Comparison of ENCODE assay signal across 8 cellular contexts in genomic region chr5:72955143-72955767, GRCh38. TPM values are rescaled to one million over a fixed set of nuclear protein-coding genes. Genes with fewer than 3 reads are reported as not detected.
DNase-seq lines count a peak whose midpoint lies in the region; ATAC-seq and TF ChIP-seq lines count a peak whose summit lies in the region.

No MANE protein-coding gene starts in this region.

- H3K27me3 Mint-ChIP-seq in CD8-positive, alpha-beta memory T cell: peaks cover 29 to 62% of the 10 kb centered on the region in 2 donors

- TF ChIP-seq CTCF in HL-60 (IDR thresholded peaks at IDR 0.05; ENCODE audit: insufficient read depth, low read length): no peak
- TF ChIP-seq CTCF in ascending aorta (IDR thresholded peaks at IDR 0.05): no peak
- TF ChIP-seq CTCF in smooth muscle cell (IDR thresholded peaks at IDR 0.05; ENCODE audit: borderline replicate concordance, insufficient read depth, poor library complexity, severe bottlenecking): no peak

- H3K4me1 ChIP-seq in CD8-positive, alpha-beta memory T cell (ENCODE audit: insufficient read depth, low read length): peaks cover 6% of the 10 kb centered on the region
- peaks cover 0 to 22% of the 10 kb centered on the region in 2 donors for H3K4me1 ChIP-seq in ascending aorta
- H3K4me1 ChIP-seq in smooth muscle cell (ENCODE audit: low read depth): peaks cover 21% of the 10 kb centered on the region

- peak; percentile 38 for ATAC-seq in GM21381 (IDR thresholded peaks at IDR 0.05; ENCODE audit: unreplicated experiment)

- H3K9ac ChIP-seq in smooth muscle cell (ENCODE audit: low read depth): peak overlapping the region; percentile 90

- peak overlapping the region; percentile 48 to 91 (median 84) for H3K27ac Mint-ChIP-seq in CD8-positive, alpha-beta memory T cell

- WGBS in smooth muscle cell (ENCODE audit: low lambda C conversion rate): 4% methylated on average over 33 of the region's 33 CpGs

- intact Hi-C loops in ascending aorta (cut with DNase I): loop anchor here (1.0 to 5.0 kb wide), 4 partner anchors 67 to 499 kb away; partner anchors contain the start of gene TNPO1

- peak overlapping the region; percentile 74 for H3K27ac ChIP-seq in CD8-positive, alpha-beta memory T cell (ENCODE audit: low read depth, low read length)
- H3K27ac ChIP-seq in HL-60 (replicated peaks): no peak overlapping the region
- peak overlapping the region; percentile 97 to 98 for H3K27ac ChIP-seq in ascending aorta
- peak overlapping the region; percentile 94 for H3K27ac ChIP-seq in smooth muscle cell (ENCODE audit: low read depth)

- H3K4me1 Mint-ChIP-seq in CD8-positive, alpha-beta memory T cell: peaks cover 16 to 32% (median 18%) of the 10 kb centered on the region in 3 donors

- H3K36me3 ChIP-seq in CD8-positive, alpha-beta memory T cell (ENCODE audit: insufficient read depth, low read length): no peaks in the 10 kb centered on the region
- no peaks in the 10 kb centered on the region for H3K36me3 ChIP-seq in ascending aorta
- H3K36me3 ChIP-seq in smooth muscle cell (ENCODE audit: low read depth): no peaks in the 10 kb centered on the region

- peaks cover 3% of the 10 kb centered on the region for H3F3A ChIP-seq in smooth muscle cell (ENCODE audit: low read depth)

- H2AFZ ChIP-seq in smooth muscle cell (ENCODE audit: low read depth): peak overlapping the region; percentile 82

- H3K27me3 ChIP-seq in CD8-positive, alpha-beta memory T cell (ENCODE audit: insufficient read depth, low read length, poor library complexity, severe bottlenecking): peaks cover 8% of the 10 kb centered on the region
- no peaks in the 10 kb centered on the region for H3K27me3 ChIP-seq in HL-60 (ENCODE audit: insufficient read depth, poor library complexity, severe bottlenecking)
- no peaks in the 10 kb centered on the region for H3K27me3 ChIP-seq in ascending aorta
- no peaks in the 10 kb centered on the region for H3K27me3 ChIP-seq in smooth muscle cell (ENCODE audit: low read depth)

- POLR2A ChIA-PET in CD8-positive, alpha-beta memory T cell (lab: Charles Lee): interaction anchor here (1.2 kb wide), 1 partner anchor 543 kb away, joined by 5 read pairs; the partner anchor contains the start of gene BTF3

- CTCF ChIA-PET in CD8-positive, alpha-beta memory T cell (lab: Charles Lee): interaction anchor here (0.9 to 2.4 kb wide), 11 partner anchors 9 to 609 kb away, joined by 3 to 12 read pairs (median 3); partner anchors contain the start of gene TNPO1

- H3K9me3 Mint-ChIP-seq in CD8-positive, alpha-beta memory T cell: peaks cover 0 to 3% (median 0%) of the 10 kb centered on the region in 5 donors

- no peaks in the 10 kb centered on the region for H3K9me3 ChIP-seq in CD8-positive, alpha-beta memory T cell (ENCODE audit: low read length)
- H3K9me3 ChIP-seq in ascending aorta (no peaks in the 10 kb centered on the region), smooth muscle cell (replicated peaks; ENCODE audit: low read depth) (no peaks in the 10 kb centered on the region)

- H3K4me3 ChIP-seq in CD8-positive, alpha-beta memory T cell (ENCODE audit: low read length): peak overlapping the region; percentile 85
- H3K4me3 ChIP-seq in HL-60 (replicated peaks; ENCODE audit: insufficient read depth, low read length): peak overlapping the region; percentile 48
- H3K4me3 ChIP-seq in ascending aorta: peak overlapping the region; percentile 83 to 95
- peak overlapping the region; percentile 96 for H3K4me3 ChIP-seq in smooth muscle cell

- H3K4me2 ChIP-seq in smooth muscle cell: peak overlapping the region; percentile 97

- H3K36me3 Mint-ChIP-seq in CD8-positive, alpha-beta memory T cell: peaks cover 0 to 10% (median 0%) of the 10 kb centered on the region in 3 donors

- H3K4me3 Mint-ChIP-seq in CD8-positive, alpha-beta memory T cell: peak overlapping the region; percentile 86 to 96 (median 94)

- peaks cover 36% of the 10 kb centered on the region for H3K79me2 ChIP-seq in smooth muscle cell (ENCODE audit: low read depth)

- H4K20me1 ChIP-seq in smooth muscle cell (ENCODE audit: low read depth): peaks cover 31% of the 10 kb centered on the region

- DNase-seq in CD8-positive, alpha-beta memory T cell: no peak
- DNase-seq in HL-60 (ENCODE audit: low read depth in 1 of 2, low spot score in 1 of 2): peak in 1 of 2 experiments; percentile 0
- peak in 1 of 2 donors; percentile 87 for DNase-seq in ascending aorta (ENCODE audit: low spot score in 2 of 2)
- DNase-seq in iPS-NIHi7 (ENCODE audit: extremely low spot score): peak; percentile 64
- no peak for DNase-seq in smooth muscle cell (lab: John Stamatoyannopoulos, UW; ENCODE audit: unreplicated experiment)
- DNase-seq in A172 (ENCODE audit: low spot score): no peak
- DNase-seq in NCI-H2029 (lab: John Stamatoyannopoulos, UW): no peak

RNA-seq across cellular contexts. Expression of gene FCHO2, which starts 0.6 kb away (rescaled TPM):
- 1 to 10 TPM; 3.9 to 4.2 TPM for total RNA-seq in CD8-positive, alpha-beta memory T cell
- polyA plus RNA-seq in CD8-positive, alpha-beta memory T cell: 0.98 TPM
- total RNA-seq in ascending aorta: 10.7 TPM
- 16.1 and 27.8 TPM in 2 replicates for total RNA-seq in smooth muscle cell
- 4.9 and 6.0 TPM in 2 replicates for polyA plus RNA-seq in smooth muscle cell
- total RNA-seq in A172 (2014; rRNA removed; shearing (Covaris generic)): 9.1 and 12.9 TPM in 2 replicates
